In genomic region chr15:62846805-62847481, GRCh38 we compare ENCODE assay signal across 20 cellular contexts.
DNase-seq lines count a peak whose midpoint lies in the region; ATAC-seq, FAIRE-seq and TF ChIP-seq lines count a peak whose summit lies in the region.
"Had no signal": no experiment of that assay in that cellular context is flagged by ENCODE, and none has a peak within 500 bp of the region (broad histone marks: within the 10 kb centered on the region; RNA-seq: fewer than 3 reads in every experiment).

No MANE protein-coding gene starts in this region.

- H3K9me3 ChIP-seq in Panc1 (ENCODE audit: control insufficient read depth, insufficient read depth, low read depth, low read length) = no peaks in the 10 kb centered on the region
- no peaks in the 10 kb centered on the region for H3K9me3 ChIP-seq in endodermal cell (ENCODE audit: control insufficient read depth, low read length)
- no peaks in the 10 kb centered on the region for H3K9me3 ChIP-seq in neural progenitor cell (ENCODE audit: low read depth)
- H3K9me3 ChIP-seq: Caco-2 had no signal

- peaks cover 2% of the 10 kb centered on the region for H3K27me3 Mint-ChIP-seq in endodermal cell (ENCODE audit: insufficient read depth)
- H3K27me3 Mint-ChIP-seq in neural progenitor cell (ENCODE audit: insufficient read depth, low read depth) = peaks cover 14% of the 10 kb centered on the region
- H3K27me3 Mint-ChIP-seq in immature natural killer cell (ENCODE audit: low read depth in 3 of 3) = peaks cover 2 to 9% (median 4%) of the 10 kb centered on the region in 3 donors

- H3K36me3 Mint-ChIP-seq in endodermal cell (ENCODE audit: low read depth) = peaks cover 24% of the 10 kb centered on the region
- H3K36me3 Mint-ChIP-seq in neural progenitor cell = peaks cover 6% of the 10 kb centered on the region
- H3K36me3 Mint-ChIP-seq in immature natural killer cell = no peaks in the 10 kb centered on the region
- H3K36me3 Mint-ChIP-seq: CD8-positive, alpha-beta T cell had no signal

- H3K4me1 ChIP-seq in Panc1 (ENCODE audit: control insufficient read depth, insufficient read depth, low read length) = peaks cover 39% of the 10 kb centered on the region
- H3K4me1 ChIP-seq in endodermal cell (ENCODE audit: control insufficient read depth, insufficient read depth, low read length) = peaks cover 8% of the 10 kb centered on the region
- H3K4me1 ChIP-seq in neural progenitor cell = peaks cover 24% of the 10 kb centered on the region

- H3K27me3 ChIP-seq in Panc1 (ENCODE audit: control insufficient read depth, insufficient read depth, low read length) = no peaks in the 10 kb centered on the region
- no peaks in the 10 kb centered on the region for H3K27me3 ChIP-seq in endodermal cell (ENCODE audit: control insufficient read depth, insufficient read depth, low read length, poor library complexity, severe bottlenecking)
- H3K27me3 ChIP-seq in neural progenitor cell = peaks cover 9% of the 10 kb centered on the region

- H3K27ac Mint-ChIP-seq in endodermal cell (no peak overlapping the region), neural progenitor cell (peak overlapping the region; percentile 72), immature natural killer cell (no peak overlapping the region)
- H3K27ac Mint-ChIP-seq: B cell; CD8-positive, alpha-beta T cell had no signal

- H3K4me2 ChIP-seq in neural progenitor cell = no peak overlapping the region

- H2AFZ ChIP-seq in neural progenitor cell (replicated peaks) = no peak overlapping the region

- H3K27ac ChIP-seq in Panc1 (ENCODE audit: low read length) = peak overlapping the region; percentile 39
- no peak overlapping the region for H3K27ac ChIP-seq in endodermal cell (ENCODE audit: low read depth, low read length)
- H3K27ac ChIP-seq in neural progenitor cell = no peak overlapping the region
- H3K27ac ChIP-seq: C4-2B, RWPE1, SK-N-MC had no signal

- no TSS peak for BruUV-seq in Panc1 (replicated peaks; lab: Mats Ljungman, UMichigan)

- DNase-seq in Panc1 (ENCODE audit: low read depth, low spot score) = no peak
- DNase-seq in endodermal cell = peak; percentile 39
- DNase-seq in neural progenitor cell (ENCODE audit: low spot score) = no peak
- DNase-seq in urothelium cell line (ENCODE audit: low spot score) = no peak
- no peak for DNase-seq in NCI-H446 treated with DMSO at 0.1 percent for 48 hours (lab: John Stamatoyannopoulos, UW)
- no peak for DNase-seq in immature natural killer cell
- DNase-seq in SK-N-DZ (ENCODE audit: low spot score) = no peak
- DNase-seq: Caco-2; CD8-positive, alpha-beta T cell; GOT3; NCI-H1105 treated with DMSO at 0.1 percent for 48 hours; NCI-H146; NCI-H2107; NCI-H524 treated with DMSO at 0.1 percent for 48 hours; NCI-H774; SHP77 treated with DMSO at 0.1 percent for 48 hours had no signal

- peaks cover 47% of the 10 kb centered on the region for H3K4me1 Mint-ChIP-seq in endodermal cell
- peaks cover 66% of the 10 kb centered on the region for H3K4me1 Mint-ChIP-seq in neural progenitor cell
- H3K4me1 Mint-ChIP-seq in immature natural killer cell = no peaks in the 10 kb centered on the region
- H3K4me1 Mint-ChIP-seq: B cell had no signal

- H3F3A ChIP-seq in neural progenitor cell (ENCODE audit: low read depth) = peaks cover 4% of the 10 kb centered on the region

- peak; percentile 66 for FAIRE-seq in urothelium cell line (lab: Jason Lieb, UNC)

- in situ Hi-C loops in Panc1 (cut with HindIII; ENCODE audit: low pct_unique_long_range_greater_than_20kb, low sequenced_read_pairs) = no loop called here

- no peak for ATAC-seq in Panc1
- ATAC-seq: CD8-positive, alpha-beta T cell had no signal

- H3K9ac ChIP-seq in endodermal cell (ENCODE audit: extremely low read depth, low read length, poor library complexity, severe bottlenecking) = no peak overlapping the region
- H3K9ac ChIP-seq in neural progenitor cell = no peak overlapping the region

- CTCF ChIA-PET in Panc1 (lab: Charles Lee) = interaction anchor here (1.1 to 1.3 kb wide), 2 partner anchors 198 to 201 kb away, joined by 3 to 7 read pairs; no protein-coding TSS in a partner anchor

- WGBS in endodermal cell (ENCODE audit: insufficient coverage in 1 of 2, insufficient read length in 1 of 2), 2 experiments = 88 to 96% methylated on average over 3 to 8 of the region's 8 CpGs

- H3K79me2 ChIP-seq in neural progenitor cell (ENCODE audit: low read depth) = no peaks in the 10 kb centered on the region

- no peak overlapping the region for H3K4me3 Mint-ChIP-seq in endodermal cell
- H3K4me3 Mint-ChIP-seq in neural progenitor cell = no peak overlapping the region
- H3K4me3 Mint-ChIP-seq in immature natural killer cell = no peak overlapping the region
- H3K4me3 Mint-ChIP-seq: B cell; CD8-positive, alpha-beta T cell had no signal

- no peaks in the 10 kb centered on the region for H4K20me1 ChIP-seq in neural progenitor cell (ENCODE audit: low read depth)

- H3K4me3 ChIP-seq in Panc1 (ENCODE audit: low read depth in 2 of 2, low read length in 2 of 2) = no peak overlapping the region
- H3K4me3 ChIP-seq in endodermal cell (ENCODE audit: low read length) = no peak overlapping the region
- no peak overlapping the region for H3K4me3 ChIP-seq in neural progenitor cell
- H3K4me3 ChIP-seq: SK-N-MC had no signal

- H3K36me3 ChIP-seq in Panc1 (ENCODE audit: control insufficient read depth, insufficient read depth, low read length) = no peaks in the 10 kb centered on the region
- peaks cover 17% of the 10 kb centered on the region for H3K36me3 ChIP-seq in endodermal cell (ENCODE audit: control insufficient read depth, insufficient read depth, low read length)
- H3K36me3 ChIP-seq in neural progenitor cell = no peaks in the 10 kb centered on the region

- TF ChIP-seq CTCF in Panc1 (IDR thresholded peaks at IDR 0.05) = no peak
- no peak for TF ChIP-seq CTCF in endodermal cell (conservative IDR thresholded peaks at IDR 0.05)
- TF ChIP-seq CTCF in neural progenitor cell (IDR thresholded peaks at IDR 0.05) = no peak

- POLR2A ChIA-PET in Panc1 (lab: Charles Lee) = no interaction called here

- H3K9me3 Mint-ChIP-seq in endodermal cell = peaks cover 10% of the 10 kb centered on the region
- peaks cover 4% of the 10 kb centered on the region for H3K9me3 Mint-ChIP-seq in neural progenitor cell
- no peaks in the 10 kb centered on the region for H3K9me3 Mint-ChIP-seq in immature natural killer cell
- H3K9me3 Mint-ChIP-seq: CD8-positive, alpha-beta T cell had no signal

- intact Hi-C loops in Panc1 (cut with micrococcal nuclease; ENCODE audit: unreplicated experiment) = loop anchor here (5.0 kb wide), 1 partner anchor 205 kb away; no protein-coding TSS in a partner anchor
